ENCODE assay signal across 2 cellular contexts in genomic region chr3:141355242-141355641, GRCh38.
TF ChIP-seq lines count a peak whose summit lies in the region.

No MANE protein-coding gene starts in this region.

TF ChIP-seq in A549, 52 proteins besides CTCF, POLR2A, EP300 and RAD21:
- TF ChIP-seq, protein P1, sequence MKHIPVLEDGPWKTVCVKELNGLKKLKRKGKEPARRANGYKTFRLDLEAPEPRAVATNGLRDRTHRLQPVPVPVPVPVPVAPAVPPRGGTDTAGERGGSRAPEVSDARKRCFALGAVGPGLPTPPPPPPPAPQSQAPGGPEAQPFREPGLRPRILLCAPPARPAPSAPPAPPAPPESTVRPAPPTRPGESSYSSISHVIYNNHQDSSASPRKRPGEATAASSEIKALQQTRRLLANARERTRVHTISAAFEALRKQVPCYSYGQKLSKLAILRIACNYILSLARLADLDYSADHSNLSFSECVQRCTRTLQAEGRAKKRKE (CRISPR knock-in tag; IDR thresholded peaks at IDR 0.05; ENCODE audit: low read depth), result no peak
- TF ChIP-seq MAZ (IDR thresholded peaks at IDR 0.05; ENCODE audit: borderline replicate concordance, low read depth, low read length) (no peak), BCL3 (IDR thresholded peaks at IDR 0.05) (no peak), SREBF2 (IDR thresholded peaks at IDR 0.05) (no peak), KDM5A (IDR thresholded peaks at IDR 0.05) (no peak), ZC3H11A (IDR thresholded peaks at IDR 0.05) (no peak), FOXS1 (CRISPR knock-in tag; IDR thresholded peaks at IDR 0.05) (no peak), TFCP2L1 (CRISPR knock-in tag; IDR thresholded peaks at IDR 0.05) (no peak), CHD4 (IDR thresholded peaks at IDR 0.05; ENCODE audit: borderline replicate concordance) (no peak), REST (IDR thresholded peaks at IDR 0.05) (no peak), HOXB13 (CRISPR knock-in tag; IDR thresholded peaks at IDR 0.05; ENCODE audit: low read depth) (no peak), RFX5 (IDR thresholded peaks at IDR 0.05) (no peak)
- TF ChIP-seq, protein P2, sequence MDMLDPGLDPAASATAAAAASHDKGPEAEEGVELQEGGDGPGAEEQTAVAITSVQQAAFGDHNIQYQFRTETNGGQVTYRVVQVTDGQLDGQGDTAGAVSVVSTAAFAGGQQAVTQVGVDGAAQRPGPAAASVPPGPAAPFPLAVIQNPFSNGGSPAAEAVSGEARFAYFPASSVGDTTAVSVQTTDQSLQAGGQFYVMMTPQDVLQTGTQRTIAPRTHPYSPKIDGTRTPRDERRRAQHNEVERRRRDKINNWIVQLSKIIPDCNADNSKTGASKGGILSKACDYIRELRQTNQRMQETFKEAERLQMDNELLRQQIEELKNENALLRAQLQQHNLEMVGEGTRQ (IDR thresholded peaks at IDR 0.05), result no peak

TF ChIP-seq in IMR-90, 13 proteins besides CTCF, POLR2A, EP300 and RAD21:
- TF ChIP-seq MXI1 (IDR thresholded peaks at IDR 0.05; ENCODE audit: borderline replicate concordance, low read depth, low read length) (no peak), SMC3 (IDR thresholded peaks at IDR 0.05; ENCODE audit: low read depth, low read length) (no peak), ELK1 (IDR thresholded peaks at IDR 0.05; ENCODE audit: borderline replicate concordance, low read depth, low read length) (no peak), NFE2L2 (IDR thresholded peaks at IDR 0.05; ENCODE audit: low read depth, low read length) (no peak), BHLHE40 (IDR thresholded peaks at IDR 0.05; ENCODE audit: low read depth, low read length) (no peak), FOS (IDR thresholded peaks at IDR 0.05; ENCODE audit: low read depth, low read length) (no peak), CHD1 (IDR thresholded peaks at IDR 0.05; ENCODE audit: low read depth, low read length) (no peak), MAZ (IDR thresholded peaks at IDR 0.05; ENCODE audit: borderline replicate concordance, low read depth, low read length) (no peak), RCOR1 (IDR thresholded peaks at IDR 0.05; ENCODE audit: insufficient replicate concordance, low read length) (no peak), MAFK (IDR thresholded peaks at IDR 0.05; ENCODE audit: low read depth, low read length) (no peak), CEBPB (IDR thresholded peaks at IDR 0.05; ENCODE audit: low read depth, low read length) (no peak), RFX5 (IDR thresholded peaks at IDR 0.05; ENCODE audit: low read depth, low read length) (no peak)
- TF ChIP-seq, protein P2 (IDR thresholded peaks at IDR 0.05; ENCODE audit: low read depth, low read length), result no peak
